ENCODE assay signal across 12 cellular contexts in genomic region chr10:44993226-44993921, GRCh38. TPM values are rescaled to one million over a fixed set of nuclear protein-coding genes. Genes with fewer than 3 reads are reported as not detected.
DNase-seq lines count a peak whose midpoint lies in the region; ATAC-seq and TF ChIP-seq lines count a peak whose summit lies in the region.
"Had no signal": no experiment of that assay in that cellular context is flagged by ENCODE, and none has a peak within 500 bp of the region (broad histone marks: within the 10 kb centered on the region; RNA-seq: fewer than 3 reads in every experiment).

No MANE protein-coding gene starts in this region.

- no peaks in the 10 kb centered on the region for H4K20me1 ChIP-seq in osteoblast (ENCODE audit: insufficient read depth, low read length)

- intact Hi-C loops in heart left ventricle (cut with DNase I) (loop anchor here in 2 of 10 donors (5.0 to 10.0 kb wide), 3 partner anchors 61 to 1319 kb away; no protein-coding TSS in a partner anchor), Right ventricle myocardium superior (cut with DNase I) (loop anchor here (5.0 kb wide), 1 partner anchor 61 kb away; no protein-coding TSS in a partner anchor), upper lobe of right lung (cut with DNase I) (no loop called here)

- peaks cover 32% of the 10 kb centered on the region for H3K4me1 Mint-ChIP-seq in endodermal cell

- no peak overlapping the region for H3K9ac ChIP-seq in endodermal cell (ENCODE audit: extremely low read depth, low read length, poor library complexity, severe bottlenecking)

- H3K27me3 ChIP-seq in heart left ventricle (no peaks in the 10 kb centered on the region), endodermal cell (ENCODE audit: control insufficient read depth, insufficient read depth, low read length, poor library complexity, severe bottlenecking) (no peaks in the 10 kb centered on the region), osteoblast (ENCODE audit: insufficient read depth, low read length) (no peaks in the 10 kb centered on the region), upper lobe of right lung (no peaks in the 10 kb centered on the region)

- DNase-seq in heart left ventricle (peak in 2 of 5 donors; percentile 5 to 24), Right ventricle myocardium superior (no peak), endodermal cell (peak; percentile 36), osteoblast (ENCODE audit: insufficient read length, low spot score, missing footprints) (no peak), upper lobe of right lung (no peak), glomerular visceral epithelial cell (ENCODE audit: extremely low spot score) (no peak), NCI-H1048 (lab: John Stamatoyannopoulos, UW) (no peak)
- DNase-seq: activated T-cell treated with anti-CD3 and anti-CD28 coated beads, Interleukin-2, amount 50 U/mL, for 4 hours; NCI-H1092; NCI-H526 had no signal

- no peaks in the 10 kb centered on the region for H3K79me2 ChIP-seq in osteoblast (ENCODE audit: insufficient read depth, low read length)

- no peak overlapping the region for H3K4me2 ChIP-seq in osteoblast (ENCODE audit: insufficient read depth, low read length)

- H3K4me3 Mint-ChIP-seq in endodermal cell, result no peak overlapping the region
- H3K4me3 Mint-ChIP-seq: activated T-cell treated with anti-CD3 and anti-CD28 coated beads, Interleukin-2, amount 50 U/mL, for 4 hours had no signal

- H3K36me3 Mint-ChIP-seq in endodermal cell (ENCODE audit: low read depth), result no peaks in the 10 kb centered on the region

- no peak overlapping the region for H3K27ac Mint-ChIP-seq in endodermal cell

- peaks cover 8% of the 10 kb centered on the region for H3K27me3 Mint-ChIP-seq in endodermal cell (ENCODE audit: insufficient read depth)

- H3K9me3 Mint-ChIP-seq in endodermal cell, result no peaks in the 10 kb centered on the region
- H3K9me3 Mint-ChIP-seq: activated T-cell treated with anti-CD3 and anti-CD28 coated beads, Interleukin-2, amount 50 U/mL, for 4 hours had no signal

- H3K4me3 ChIP-seq in heart left ventricle, result no peak overlapping the region
- no peak overlapping the region for H3K4me3 ChIP-seq in endodermal cell (ENCODE audit: low read length)
- no peak overlapping the region for H3K4me3 ChIP-seq in osteoblast (ENCODE audit: insufficient read depth, low read length)
- no peak overlapping the region for H3K4me3 ChIP-seq in upper lobe of right lung

- ATAC-seq in heart left ventricle (no peak), Right ventricle myocardium superior (ENCODE audit: poor library complexity) (no peak), upper lobe of right lung (no peak), GM21529 (IDR thresholded peaks at IDR 0.05; ENCODE audit: unreplicated experiment) (no peak)
- ATAC-seq: activated T-cell treated with anti-CD3 and anti-CD28 coated beads, Interleukin-2, amount 50 U/mL, for 4 hours; HCT116 had no signal

- WGBS in heart left ventricle, 4 donors, result 92 to 95% (median 94%) methylated on average over 9 to 14 of the region's 14 CpGs
- WGBS in endodermal cell (ENCODE audit: insufficient coverage in 1 of 2, insufficient read length in 1 of 2), 2 experiments, result 93 to 94% methylated on average over 5 to 14 of the region's 14 CpGs

- TF ChIP-seq CTCF in heart left ventricle (IDR thresholded peaks at IDR 0.05) (no peak), endodermal cell (conservative IDR thresholded peaks at IDR 0.05) (no peak), osteoblast (IDR thresholded peaks at IDR 0.05; ENCODE audit: extremely low read depth, low read depth, low read length) (no peak), upper lobe of right lung (IDR thresholded peaks at IDR 0.05) (no peak)

- no peak overlapping the region for H2AFZ ChIP-seq in osteoblast (ENCODE audit: low read length)

- no peak for TF ChIP-seq POLR2A in heart left ventricle (IDR thresholded peaks at IDR 0.05)

- H3K27ac ChIP-seq in heart left ventricle (peak overlapping the region in 9 of 12 donors; percentile 47 to 98 (median 94)), endodermal cell (ENCODE audit: low read depth, low read length) (no peak overlapping the region), osteoblast (ENCODE audit: low read depth, low read length) (peak overlapping the region; percentile 17), upper lobe of right lung (peak overlapping the region; percentile 6)

- H3K9me3 ChIP-seq in heart left ventricle, result no peaks in the 10 kb centered on the region
- no peaks in the 10 kb centered on the region for H3K9me3 ChIP-seq in endodermal cell (ENCODE audit: control insufficient read depth, low read length)
- H3K9me3 ChIP-seq in osteoblast (ENCODE audit: low read depth, low read length), result no peaks in the 10 kb centered on the region
- H3K9me3 ChIP-seq in upper lobe of right lung, result no peaks in the 10 kb centered on the region

- H3K36me3 ChIP-seq in heart left ventricle (peaks cover 0 to 66% (median 49%) of the 10 kb centered on the region in 9 donors), endodermal cell (ENCODE audit: control insufficient read depth, insufficient read depth, low read length) (no peaks in the 10 kb centered on the region), osteoblast (ENCODE audit: insufficient read depth, low read length) (no peaks in the 10 kb centered on the region), upper lobe of right lung (peaks cover 20% of the 10 kb centered on the region)

- H3K4me1 ChIP-seq in heart left ventricle, result peaks cover 13 to 91% (median 75%) of the 10 kb centered on the region in 12 donors
- peaks cover 4% of the 10 kb centered on the region for H3K4me1 ChIP-seq in endodermal cell (ENCODE audit: control insufficient read depth, insufficient read depth, low read length)
- peaks cover 33% of the 10 kb centered on the region for H3K4me1 ChIP-seq in osteoblast (ENCODE audit: insufficient read depth, low read length)
- peaks cover 70% of the 10 kb centered on the region for H3K4me1 ChIP-seq in upper lobe of right lung

RNA-seq across cellular contexts. Expression of gene ZNF22, which starts 7.3 kb away (rescaled TPM):
- 10 to 100 TPM; 12.7 to 16.8 (median 14.6) TPM for total RNA-seq in heart left ventricle
- polyA plus RNA-seq in heart left ventricle, result 10 to 100 TPM; 12.6 to 17.5 TPM
- 11.4 TPM for total RNA-seq in Right ventricle myocardium superior
- total RNA-seq in endodermal cell, result 10 to 100 TPM; 35.5 to 42.5 TPM
- 59.3 TPM for polyA plus RNA-seq in endodermal cell (2013, experiment 1 of 2)
- polyA plus RNA-seq in endodermal cell (2013, experiment 2 of 2), result 54.5 TPM
- 13.8 and 14.4 TPM in 2 replicates for total RNA-seq in osteoblast
- 26.9 TPM for total RNA-seq in upper lobe of right lung

RNA-seq across cellular contexts. Expression of gene DEPP1, which starts 14.8 kb away (rescaled TPM):
- 10 to 100 TPM; 11.0 to 76.5 (median 22.7) TPM for total RNA-seq in heart left ventricle
- 10 to 100 TPM; 19.1 to 37.9 TPM for polyA plus RNA-seq in heart left ventricle
- 35.1 TPM for total RNA-seq in Right ventricle myocardium superior
- total RNA-seq in endodermal cell, result 1 to 10 TPM; 1.3 to 2.6 TPM
- 0.89 TPM for polyA plus RNA-seq in endodermal cell (2013, experiment 1 of 2)
- polyA plus RNA-seq in endodermal cell (2013, experiment 2 of 2), result 1.2 TPM
- total RNA-seq in osteoblast, result 43.6 and 87.6 TPM in 2 replicates
- total RNA-seq in upper lobe of right lung, result 160 TPM

RNA-seq across cellular contexts. Expression of gene RASSF4, which starts 33.8 kb away (rescaled TPM):
- total RNA-seq in heart left ventricle, result 100 to 1,000 TPM in 4 of 9 donors, 10 to 100 TPM in 5; 64.4 to 125 (median 89.5) TPM
- 10 to 100 TPM; 48.3 to 66.2 TPM for polyA plus RNA-seq in heart left ventricle
- total RNA-seq in Right ventricle myocardium superior, result 87.5 TPM
- total RNA-seq in endodermal cell, result 10 to 100 TPM in 1 of 2 donors, 1 to 10 TPM in 1; 5.2 to 14.1 TPM
- 17.2 TPM for polyA plus RNA-seq in endodermal cell (2013, experiment 1 of 2)
- polyA plus RNA-seq in endodermal cell (2013, experiment 2 of 2), result 20.0 TPM
- 2.9 and 4.0 TPM in 2 replicates for total RNA-seq in osteoblast
- total RNA-seq in upper lobe of right lung, result 40.9 TPM
